ENCODE assay signal across 12 cellular contexts in genomic region chr5:54159837-54160215, GRCh38.
"Had no signal": no experiment of that assay in that cellular context is flagged by ENCODE, and none has a peak within 500 bp of the region (broad histone marks: within the 10 kb centered on the region; RNA-seq: fewer than 3 reads in every experiment).

No MANE protein-coding gene starts in this region.

- H3K9me3 ChIP-seq: body of pancreas, colonic mucosa, gastrocnemius medialis, suprapubic skin, vagina had no signal

- ATAC-seq: activated naive CD4-positive, alpha-beta T cell treated with anti-CD3 and anti-CD28 coated beads, Interleukin-2, amount 50 U/mL, for 72 hours; body of pancreas; gastrocnemius medialis; left lobe of liver; stimulated activated naive CD8-positive, alpha-beta T cell treated with anti-CD3 and anti-CD28 coated beads, Interleukin-15, amount 100 ng/mL, for 72 hours had no signal

- H3K27me3 ChIP-seq: body of pancreas, colonic mucosa, gastrocnemius medialis, suprapubic skin, vagina had no signal

- H3K4me3 ChIP-seq: body of pancreas, colonic mucosa, gastrocnemius medialis, suprapubic skin, vagina had no signal

- H3K27ac ChIP-seq: body of pancreas, colonic mucosa, gastrocnemius medialis, suprapubic skin, vagina had no signal

- H3K36me3 ChIP-seq: colonic mucosa, gastrocnemius medialis, suprapubic skin, vagina had no signal

- DNase-seq: activated CD4-positive, alpha-beta T cell treated with anti-CD3 and anti-CD28 coated beads, Interleukin-2, amount 50 U/mL, for 4 hours; activated gamma-delta T cell; body of pancreas; caudate nucleus; colonic mucosa; gastrocnemius medialis; kidney; stimulated activated naive CD8-positive, alpha-beta T cell treated with anti-CD3 and anti-CD28 coated beads, Interleukin-15, amount 100 ng/mL, for 72 hours had no signal

- H3K4me1 ChIP-seq: body of pancreas, colonic mucosa, gastrocnemius medialis, suprapubic skin, vagina had no signal
